2 cellular contexts compared by ENCODE assay signal in genomic region chr2:234680688-234681050, GRCh38.
TF ChIP-seq lines count a peak whose summit lies in the region.

No MANE protein-coding gene starts in this region.

TF ChIP-seq in HCT116, 20 proteins besides CTCF, POLR2A, EP300 and RAD21 (continued from another document):
- no peak for TF ChIP-seq ELF1 (IDR thresholded peaks at IDR 0.05; ENCODE audit: borderline replicate concordance, low read depth)
- no peak for TF ChIP-seq REST (IDR thresholded peaks at IDR 0.05; ENCODE audit: low read depth)
- no peak for TF ChIP-seq MAX (IDR thresholded peaks at IDR 0.05)
- no peak for TF ChIP-seq TCF7L2 (IDR thresholded peaks at IDR 0.05; ENCODE audit: borderline replicate concordance, extremely low read depth, insufficient read depth, insufficient read length)
- no peak for TF ChIP-seq CBX3 (IDR thresholded peaks at IDR 0.05; ENCODE audit: low read depth)
- TF ChIP-seq JUND (IDR thresholded peaks at IDR 0.05): no peak
- TF ChIP-seq YY1 (IDR thresholded peaks at IDR 0.05; ENCODE audit: extremely low read depth, insufficient replicate concordance, low read depth, low read length): no peak
- no peak for TF ChIP-seq SIN3A (IDR thresholded peaks at IDR 0.05; ENCODE audit: low read depth)
- TF ChIP-seq ZBTB33 (IDR thresholded peaks at IDR 0.05; ENCODE audit: extremely low read depth, insufficient replicate concordance, low read length): no peak
- no peak for TF ChIP-seq ZFX (IDR thresholded peaks at IDR 0.05)
- no peak for TF ChIP-seq SP1 (IDR thresholded peaks at IDR 0.05; ENCODE audit: low read depth)

TF ChIP-seq in HepG2, 621 proteins besides CTCF, POLR2A, EP300 and RAD21 (continued from another document and continues in another):
- no peak for TF ChIP-seq ZNF609 (CRISPR knock-in tag; IDR thresholded peaks at IDR 0.05; ENCODE audit: borderline replicate concordance)
- TF ChIP-seq CCAR2 (optimal IDR thresholded peaks at IDR 0.05; ENCODE audit: low read depth, low read length): no peak
- no peak for TF ChIP-seq HNF1B (CRISPR knock-in tag; IDR thresholded peaks at IDR 0.05)
- no peak for TF ChIP-seq NPAS2 (CRISPR knock-in tag; IDR thresholded peaks at IDR 0.05; ENCODE audit: borderline replicate concordance)
- no peak for TF ChIP-seq SYNCRIP (IDR thresholded peaks at IDR 0.05; ENCODE audit: insufficient read depth, low read depth, low read length)
- TF ChIP-seq ZNF83 (CRISPR knock-in tag; IDR thresholded peaks at IDR 0.05; ENCODE audit: borderline replicate concordance): no peak
- TF ChIP-seq ZBTB14 (CRISPR knock-in tag; IDR thresholded peaks at IDR 0.05): no peak
- TF ChIP-seq BRD4 (CRISPR knock-in tag; IDR thresholded peaks at IDR 0.05): no peak
- TF ChIP-seq ZNF460 (CRISPR knock-in tag; IDR thresholded peaks at IDR 0.05; ENCODE audit: borderline replicate concordance): no peak
- no peak for TF ChIP-seq NR2F6 (IDR thresholded peaks at IDR 0.05)
- TF ChIP-seq NR2F6 (CRISPR knock-in tag; IDR thresholded peaks at IDR 0.05): no peak
- no peak for TF ChIP-seq ZNF572 (CRISPR knock-in tag; IDR thresholded peaks at IDR 0.05)
- no peak for TF ChIP-seq ZFP41 (CRISPR knock-in tag; IDR thresholded peaks at IDR 0.05; ENCODE audit: borderline replicate concordance)
- TF ChIP-seq GATAD1 (CRISPR knock-in tag; IDR thresholded peaks at IDR 0.05): no peak
- TF ChIP-seq ZSCAN29 (CRISPR knock-in tag; conservative IDR thresholded peaks at IDR 0.05): no peak
- no peak for TF ChIP-seq GABPB1 (CRISPR knock-in tag; IDR thresholded peaks at IDR 0.05)
- TF ChIP-seq JDP2 (CRISPR knock-in tag; IDR thresholded peaks at IDR 0.05; ENCODE audit: borderline replicate concordance): no peak
- TF ChIP-seq MXI1 (IDR thresholded peaks at IDR 0.05; ENCODE audit: borderline replicate concordance, low read depth, low read length): no peak
- TF ChIP-seq ZMAT3 (CRISPR knock-in tag; conservative IDR thresholded peaks at IDR 0.05): 0 out of 2 replicates have a peak, but pooled peaks have one; percentile 9
- no peak for TF ChIP-seq ZNF292 (CRISPR knock-in tag; IDR thresholded peaks at IDR 0.05; ENCODE audit: borderline replicate concordance, low read depth)
- TF ChIP-seq SSRP1 (CRISPR knock-in tag; IDR thresholded peaks at IDR 0.05): no peak
- TF ChIP-seq SNAPC4 (CRISPR knock-in tag; IDR thresholded peaks at IDR 0.05): no peak
- TF ChIP-seq ZNF605 (CRISPR knock-in tag; IDR thresholded peaks at IDR 0.05): no peak
- TF ChIP-seq MEF2D (CRISPR knock-in tag; IDR thresholded peaks at IDR 0.05): 0 out of 2 replicates have a peak, but pooled peaks have one; percentile 0
- no peak for TF ChIP-seq ZNF788 (CRISPR knock-in tag; IDR thresholded peaks at IDR 0.05; ENCODE audit: borderline replicate concordance)
- no peak for TF ChIP-seq SP2 (CRISPR knock-in tag; IDR thresholded peaks at IDR 0.05)
- TF ChIP-seq POGZ (CRISPR knock-in tag; IDR thresholded peaks at IDR 0.05): no peak
- TF ChIP-seq ATM (IDR thresholded peaks at IDR 0.05; ENCODE audit: borderline replicate concordance): no peak
- no peak for TF ChIP-seq DDIT3 (CRISPR knock-in tag; IDR thresholded peaks at IDR 0.05)
- TF ChIP-seq ZNF142 (CRISPR knock-in tag; IDR thresholded peaks at IDR 0.05): no peak
- no peak for TF ChIP-seq NCOA1 (CRISPR knock-in tag; IDR thresholded peaks at IDR 0.05)
- no peak for TF ChIP-seq ZNF75D (CRISPR knock-in tag; IDR thresholded peaks at IDR 0.05; ENCODE audit: borderline replicate concordance)
- no peak for TF ChIP-seq ZNF792 (CRISPR knock-in tag; IDR thresholded peaks at IDR 0.05)
- no peak for TF ChIP-seq ZHX1 (CRISPR knock-in tag; IDR thresholded peaks at IDR 0.05; ENCODE audit: low read depth)
- no peak for TF ChIP-seq CBX5 (CRISPR knock-in tag; IDR thresholded peaks at IDR 0.05; ENCODE audit: borderline replicate concordance)
- TF ChIP-seq HES4 (CRISPR knock-in tag; IDR thresholded peaks at IDR 0.05; ENCODE audit: borderline replicate concordance): no peak
- no peak for TF ChIP-seq DNMT1 (CRISPR knock-in tag; IDR thresholded peaks at IDR 0.05)
